ENCODE assay signal across 17 cellular contexts in genomic region chr7:111264111-111264868, GRCh38.
DNase-seq lines count a peak whose midpoint lies in the region; ATAC-seq and TF ChIP-seq lines count a peak whose summit lies in the region.
"Had no signal": no experiment of that assay in that cellular context is flagged by ENCODE, and none has a peak within 500 bp of the region (broad histone marks: within the 10 kb centered on the region; RNA-seq: fewer than 3 reads in every experiment).

No MANE protein-coding gene starts in this region.

- H3K4me3 ChIP-seq in heart left ventricle = no peak overlapping the region
- H3K4me3 ChIP-seq in upper lobe of right lung = no peak overlapping the region
- H3K4me3 ChIP-seq in HAP-1 = no peak overlapping the region
- H3K4me3 ChIP-seq: GM12878, PC-9 had no signal

- H3K9me3 ChIP-seq in heart left ventricle (no peaks in the 10 kb centered on the region), upper lobe of right lung (no peaks in the 10 kb centered on the region), HAP-1 (no peaks in the 10 kb centered on the region)
- H3K9me3 ChIP-seq: Caco-2 had no signal

- H3K4me1 ChIP-seq in heart left ventricle = peaks cover 0 to 24% (median 7%) of the 10 kb centered on the region in 12 donors
- H3K4me1 ChIP-seq in upper lobe of right lung = peaks cover 8% of the 10 kb centered on the region
- no peaks in the 10 kb centered on the region for H3K4me1 ChIP-seq in HAP-1

- no peaks in the 10 kb centered on the region for H3K36me3 ChIP-seq in heart left ventricle
- H3K36me3 ChIP-seq in upper lobe of right lung = no peaks in the 10 kb centered on the region
- no peaks in the 10 kb centered on the region for H3K36me3 ChIP-seq in HAP-1 (replicated peaks)

- H3K27ac ChIP-seq in heart left ventricle = no peak overlapping the region
- peak overlapping the region; percentile 18 for H3K27ac ChIP-seq in upper lobe of right lung
- H3K27ac ChIP-seq: PC-9, RWPE1 had no signal

- DNase-seq in left cardiac atrium (no peak), heart left ventricle (no peak), inferior parietal cortex (ENCODE audit: extremely low spot score) (peak; percentile 20), posterior vena cava (ENCODE audit: low spot score) (peak; percentile 42), upper lobe of right lung (no peak), HAP-1 (ENCODE audit: low spot score in 2 of 2) (no peak)
- no peak for DNase-seq in central memory CD4-positive, alpha-beta T cell
- DNase-seq: Caco-2; CD4-positive, alpha-beta T cell; GDM1; NCI-H1105; NCI-H510A treated with DMSO at 0.1 percent for 48 hours; PC-9; SIG-M5 had no signal

- in situ Hi-C loops in HAP-1 (cut with MboI; ENCODE audit: low sequenced_read_pairs) = no loop called here

- ATAC-seq in left cardiac atrium = peak; percentile 33 to 53
- no peak for ATAC-seq in heart left ventricle
- ATAC-seq in upper lobe of right lung = no peak
- ATAC-seq in GM18867 (IDR thresholded peaks at IDR 0.05; ENCODE audit: unreplicated experiment) = no peak
- ATAC-seq: GM12878 had no signal

- 60 to 69% (median 67%) methylated on average over 4 of the region's 4 CpGs for WGBS in heart left ventricle, 4 donors

- TF ChIP-seq POLR2A in heart left ventricle (IDR thresholded peaks at IDR 0.05) = no peak

- TF ChIP-seq CTCF in heart left ventricle (IDR thresholded peaks at IDR 0.05) (no peak), upper lobe of right lung (IDR thresholded peaks at IDR 0.05) (no peak)

- intact Hi-C loops in left cardiac atrium (cut with DNase I) = no loop called here
- intact Hi-C loops in heart left ventricle (cut with DNase I) = no loop called here
- intact Hi-C loops in posterior vena cava (cut with DNase I) = no loop called here
- intact Hi-C loops in upper lobe of right lung (cut with DNase I) = no loop called here

- no peaks in the 10 kb centered on the region for H3K27me3 ChIP-seq in heart left ventricle
- no peaks in the 10 kb centered on the region for H3K27me3 ChIP-seq in upper lobe of right lung
- no peaks in the 10 kb centered on the region for H3K27me3 ChIP-seq in HAP-1 (ENCODE audit: low read depth)

Comparison
In these comparisons a context has a peak if more than half of its experiments do, and no peak if none do; other contexts are left out.
1. ATAC-seq: peak in left cardiac atrium (2 of 2); none in heart left ventricle (0 of 4), upper lobe of right lung (single experiment) and GM18867 (single experiment).
2. DNase-seq: peak in inferior parietal cortex (single experiment) and posterior vena cava (single experiment); none in left cardiac atrium (single experiment), heart left ventricle (0 of 5), upper lobe of right lung (single experiment), central memory CD4-positive, alpha-beta T cell (single experiment) and HAP-1 (0 of 2).